In genomic region chr12:115155665-115156645, GRCh38 we compare ENCODE assay signal across 12 cellular contexts.
DNase-seq lines count a peak whose midpoint lies in the region; ATAC-seq and TF ChIP-seq lines count a peak whose summit lies in the region.
"Had no signal": no experiment of that assay in that cellular context is flagged by ENCODE, and none has a peak within 500 bp of the region (broad histone marks: within the 10 kb centered on the region; RNA-seq: fewer than 3 reads in every experiment).

No MANE protein-coding gene starts in this region.

- no peaks in the 10 kb centered on the region for H3K27me3 ChIP-seq in RWPE2 (ENCODE audit: insufficient read depth, poor library complexity, severe bottlenecking)
- H3K27me3 ChIP-seq in skeletal muscle satellite cell (ENCODE audit: control insufficient read depth, insufficient read depth, low read length), result no peaks in the 10 kb centered on the region
- H3K27me3 ChIP-seq: cardiac muscle cell, left lung had no signal

- H3K4me2 ChIP-seq in skeletal muscle satellite cell (ENCODE audit: low read length), result peak overlapping the region; percentile 36

- peak overlapping the region; percentile 58 for H3K9ac ChIP-seq in skeletal muscle satellite cell (ENCODE audit: low read depth, low read length)

- no peaks in the 10 kb centered on the region for H3K36me3 ChIP-seq in RWPE2 (ENCODE audit: low read depth)
- H3K36me3 ChIP-seq in skeletal muscle satellite cell (ENCODE audit: insufficient read depth, low read length), result no peaks in the 10 kb centered on the region
- H3K36me3 ChIP-seq: cardiac muscle cell, left lung had no signal

- H3K4me3 ChIP-seq in RWPE2 (ENCODE audit: severe bottlenecking) (no peak overlapping the region), fibroblast of mammary gland (ENCODE audit: control insufficient read depth, low read depth, low read length) (no peak overlapping the region), skeletal muscle satellite cell (ENCODE audit: low read length) (no peak overlapping the region)
- H3K4me3 ChIP-seq: cardiac muscle cell, left lung had no signal

- H3K9me3 ChIP-seq in RWPE2 (ENCODE audit: severe bottlenecking) (no peaks in the 10 kb centered on the region), skeletal muscle satellite cell (replicated peaks; ENCODE audit: low read length) (no peaks in the 10 kb centered on the region)
- H3K9me3 ChIP-seq: left lung had no signal

- H3K27ac ChIP-seq in RWPE2 (ENCODE audit: poor library complexity, severe bottlenecking), result peak overlapping the region; percentile 99
- H3K27ac ChIP-seq: cardiac muscle cell, left lung had no signal

- ATAC-seq in RWPE2 (ENCODE audit: low read depth) (peak; percentile 94), GM21737 (IDR thresholded peaks at IDR 0.05; ENCODE audit: unreplicated experiment) (no peak), GM21447 (IDR thresholded peaks at IDR 0.05; ENCODE audit: unreplicated experiment) (no peak)
- ATAC-seq: activated CD4-positive, CD25-positive, alpha-beta regulatory T cell treated with anti-CD3 and anti-CD28 coated beads, Interleukin-2, amount 50 U/mL, for 24 hours; left lung had no signal

- H3K4me1 ChIP-seq in RWPE2 (ENCODE audit: insufficient read depth, poor library complexity, severe bottlenecking) (peaks cover 25% of the 10 kb centered on the region), skeletal muscle satellite cell (ENCODE audit: control insufficient read depth, insufficient read depth, low read length) (peaks cover 16% of the 10 kb centered on the region)
- H3K4me1 ChIP-seq: left lung had no signal

- TF ChIP-seq CTCF in RWPE2 (IDR thresholded peaks at IDR 0.05; ENCODE audit: poor library complexity, severe bottlenecking) (no peak), fibroblast of mammary gland (conservative IDR thresholded peaks at IDR 0.05; ENCODE audit: control insufficient read depth, insufficient read depth, low read depth, low read length) (no peak)

- peak; percentile 98 for DNase-seq in GM04504 (ENCODE audit: low read depth)
- DNase-seq in RWPE2 (ENCODE audit: low spot score), result peak; percentile 90
- peak; percentile 98 for DNase-seq in fibroblast of mammary gland (ENCODE audit: low read depth)
- no peak for DNase-seq in NCI-H345 (lab: John Stamatoyannopoulos, UW)
- DNase-seq: left lung, NCI-H1092 treated with DMSO at 0.1 percent for 48 hours, NCI-H510A treated with DMSO at 0.1 percent for 48 hours had no signal
